In genomic region chr10:44394696-44395383, GRCh38 we compare ENCODE assay signal across 1 cellular context.
TF ChIP-seq lines count a peak whose summit lies in the region.

No MANE protein-coding gene starts in this region.

TF ChIP-seq in H1, 55 proteins besides CTCF, POLR2A, EP300 and RAD21:
- TF ChIP-seq SAP30 (IDR thresholded peaks at IDR 0.05; ENCODE audit: insufficient read depth, insufficient replicate concordance, low read length) = no peak
- TF ChIP-seq HDAC2 (IDR thresholded peaks at IDR 0.05; ENCODE audit: borderline replicate concordance in 1 of 2, low read depth in 2 of 2, low read length in 2 of 2) = no peak
- no peak for TF ChIP-seq SIRT6 (IDR thresholded peaks at IDR 0.05; ENCODE audit: low read length)
- no peak for TF ChIP-seq KDM1A (IDR thresholded peaks at IDR 0.05; ENCODE audit: borderline replicate concordance, low read length)
- no peak for TF ChIP-seq MAFK (IDR thresholded peaks at IDR 0.05; ENCODE audit: low read depth, low read length)
- no peak for TF ChIP-seq GTF2F1 (IDR thresholded peaks at IDR 0.05; ENCODE audit: borderline replicate concordance, low read depth, low read length)
- TF ChIP-seq ATF3 (IDR thresholded peaks at IDR 0.05; ENCODE audit: insufficient read depth, low read depth, low read length) = no peak
- TF ChIP-seq EGR1 (IDR thresholded peaks at IDR 0.05; ENCODE audit: borderline replicate concordance, low read depth, low read length) = no peak
- TF ChIP-seq BCL11A (IDR thresholded peaks at IDR 0.05; ENCODE audit: low read depth in 2 of 2, low read length in 2 of 2) = no peak
- no peak for TF ChIP-seq TBP (IDR thresholded peaks at IDR 0.05; ENCODE audit: low read depth, low read length)
- no peak for TF ChIP-seq SUZ12 (IDR thresholded peaks at IDR 0.05; ENCODE audit: low read length)
- no peak for TF ChIP-seq CHD7 (IDR thresholded peaks at IDR 0.05; ENCODE audit: insufficient replicate concordance, low read length)
- TF ChIP-seq SP2 (IDR thresholded peaks at IDR 0.05; ENCODE audit: low read length) = no peak
- no peak for TF ChIP-seq EZH2 (IDR thresholded peaks at IDR 0.05; ENCODE audit: low read depth, low read length, severe bottlenecking)
- TF ChIP-seq GABPA (IDR thresholded peaks at IDR 0.05; ENCODE audit: borderline replicate concordance, insufficient read depth, low read length) = no peak
- no peak for TF ChIP-seq BRCA1 (IDR thresholded peaks at IDR 0.05; ENCODE audit: low read depth, low read length)
- no peak for TF ChIP-seq NRF1 (IDR thresholded peaks at IDR 0.05; ENCODE audit: low read depth, low read length)
- TF ChIP-seq RXRA (IDR thresholded peaks at IDR 0.05; ENCODE audit: insufficient read depth, low read depth, low read length) = no peak
- TF ChIP-seq JUND (IDR thresholded peaks at IDR 0.05; ENCODE audit: low read length) = no peak
TF ChIP-seq in H1: peak in this region for 0.
